In the genomic region with DNA sequence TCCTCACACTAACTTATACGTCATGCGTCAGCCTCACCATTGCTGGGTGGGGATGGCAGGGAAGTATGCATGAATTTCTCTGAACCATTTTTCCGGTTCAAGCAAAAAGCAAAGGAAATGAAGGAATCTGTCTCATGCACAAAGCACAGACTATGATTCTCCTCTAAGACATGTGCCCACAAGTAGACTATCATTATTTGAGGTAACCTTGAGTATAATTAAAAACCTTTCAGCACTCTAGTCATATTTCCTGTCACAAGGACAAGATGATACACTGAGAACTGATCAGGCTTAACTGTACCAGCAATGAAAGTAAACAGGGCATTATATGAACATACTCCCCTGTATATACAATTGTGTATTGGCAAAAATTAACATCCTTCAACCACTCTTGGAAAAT, we compare ENCODE assay signal across 17 cellular contexts. TPM values are rescaled to one million over a fixed set of nuclear protein-coding genes. Genes with fewer than 3 reads are reported as not detected.
DNase-seq lines count a peak whose midpoint lies in the region; ATAC-seq, FAIRE-seq and TF ChIP-seq lines count a peak whose summit lies in the region.
"Had no signal": no experiment of that assay in that cellular context is flagged by ENCODE, and none has a peak within 500 bp of the region (broad histone marks: within the 10 kb centered on the region; RNA-seq: fewer than 3 reads in every experiment).

No MANE protein-coding gene starts in this region.

- H3K27me3 Mint-ChIP-seq in neural crest cell (ENCODE audit: low read depth) = no peaks in the 10 kb centered on the region

- POLR2A ChIA-PET in HCT116 (lab: Charles Lee) = no interaction called here

- no peaks in the 10 kb centered on the region for H3K27me3 ChIP-seq in HCT116 (ENCODE audit: insufficient read depth, low read length)
- H3K27me3 ChIP-seq in RWPE2 (ENCODE audit: insufficient read depth, poor library complexity, severe bottlenecking) = no peaks in the 10 kb centered on the region
- no peaks in the 10 kb centered on the region for H3K27me3 ChIP-seq in esophagus (ENCODE audit: control insufficient read depth in 1 of 2, insufficient read depth in 2 of 2, low read length in 2 of 2)
- no peaks in the 10 kb centered on the region for H3K27me3 ChIP-seq in left lung
- H3K27me3 ChIP-seq: SJCRH30 had no signal

- DNase-seq in HCT116 (ENCODE audit: low read depth, low spot score) (no peak), RWPE2 (ENCODE audit: low spot score) (no peak), neural crest cell (ENCODE audit: low read depth, low spot score) (no peak), left lung (no peak), DMS 273 (lab: John Stamatoyannopoulos, UW; ENCODE audit: unreplicated experiment) (no peak), GM19239 (ENCODE audit: insufficient read length, low spot score) (no peak)
- DNase-seq: COR-L47; IMR-90; Karpas-422; MM.1S; NCI-H1092 treated with DMSO at 0.1 percent for 48 hours; NCI-H1694; NK-92 treated with Interleukin-12 subunit alpha and Interleukin-12 subunit beta, amount 100 ng/mL, for 24 hours; SJCRH30 had no signal

- RAD21 ChIA-PET in HCT116 (lab: Charles Lee; ENCODE audit: low non-redundant PET in 1 of 2, low total read pairs in 2 of 2, uncharacterized antibody in 2 of 2, unreplicated experiment in 2 of 2) = no interaction called here

- no peak for TF ChIP-seq RAD21 in HCT116 (IDR thresholded peaks at IDR 0.05; ENCODE audit: low read depth)

- peaks cover 28% of the 10 kb centered on the region for H3K4me1 Mint-ChIP-seq in neural crest cell

- no peaks in the 10 kb centered on the region for H3K79me2 ChIP-seq in HCT116 (ENCODE audit: insufficient read depth, low read length)

- FAIRE-seq in GM19239 (lab: Jason Lieb, UNC) = no peak
- FAIRE-seq: GM18507, H54 had no signal

- H3K4me3 Mint-ChIP-seq in neural crest cell = no peak overlapping the region

- H3K9me3 ChIP-seq in HCT116 (ENCODE audit: control insufficient read depth in 1 of 2, insufficient read depth in 1 of 2, low read depth in 1 of 2, low read length in 2 of 2) (no peaks in the 10 kb centered on the region), RWPE2 (ENCODE audit: severe bottlenecking) (no peaks in the 10 kb centered on the region), esophagus (ENCODE audit: control insufficient read depth in 2 of 2, insufficient read depth in 1 of 2, low read depth in 1 of 2, low read length in 1 of 2) (no peaks in the 10 kb centered on the region), left lung (no peaks in the 10 kb centered on the region)
- H3K9me3 ChIP-seq: SJCRH30 had no signal

- no peak for ATAC-seq in HCT116
- peak; percentile 55 for ATAC-seq in RWPE2 (ENCODE audit: low read depth)
- no peak for ATAC-seq in left lung

- no peak overlapping the region for H3K9ac ChIP-seq in HCT116 (ENCODE audit: low read length)

- H3K4me1 ChIP-seq in HCT116 (ENCODE audit: control insufficient read depth in 1 of 2, insufficient read depth in 2 of 2, low read length in 2 of 2) = peaks cover 31 to 48% of the 10 kb centered on the region in 2 experiments
- peaks cover 65% of the 10 kb centered on the region for H3K4me1 ChIP-seq in RWPE2 (ENCODE audit: insufficient read depth, poor library complexity, severe bottlenecking)
- peaks cover 2 to 4% of the 10 kb centered on the region in 2 donors for H3K4me1 ChIP-seq in esophagus (ENCODE audit: control insufficient read depth in 2 of 2, insufficient read depth in 2 of 2, low read length in 1 of 2)
- H3K4me1 ChIP-seq in left lung = no peaks in the 10 kb centered on the region

- no peak overlapping the region for H3K4me3 ChIP-seq in HCT116 (replicated peaks in 1 of 2; ENCODE audit: low read depth in 1 of 2, low read length in 2 of 2)
- no peak overlapping the region for H3K4me3 ChIP-seq in RWPE2 (ENCODE audit: severe bottlenecking)
- no peak overlapping the region for H3K4me3 ChIP-seq in esophagus (ENCODE audit: low read depth in 1 of 2, low read length in 2 of 2)
- H3K4me3 ChIP-seq in left lung = no peak overlapping the region
- H3K4me3 ChIP-seq: SJCRH30 had no signal

- H3K36me3 ChIP-seq in HCT116 (ENCODE audit: control insufficient read depth in 1 of 2, insufficient read depth in 2 of 2, low read length in 2 of 2) (no peaks in the 10 kb centered on the region), RWPE2 (ENCODE audit: low read depth) (no peaks in the 10 kb centered on the region), esophagus (ENCODE audit: control insufficient read depth in 2 of 2, insufficient read depth in 2 of 2, low read length in 1 of 2) (no peaks in the 10 kb centered on the region), left lung (no peaks in the 10 kb centered on the region)
- H3K36me3 ChIP-seq: SJCRH30 had no signal

- TF ChIP-seq CTCF in HCT116 (IDR thresholded peaks at IDR 0.05 in 2 of 3, conservative IDR thresholded peaks at IDR 0.05 in 1 of 3; ENCODE audit: borderline replicate concordance in 1 of 3, insufficient read depth in 1 of 3, low read depth in 2 of 3, low read length in 2 of 3) (no peak), RWPE2 (IDR thresholded peaks at IDR 0.05; ENCODE audit: poor library complexity, severe bottlenecking) (no peak), neural crest cell (conservative IDR thresholded peaks at IDR 0.05) (no peak), left lung (IDR thresholded peaks at IDR 0.05) (no peak)

- H3K27ac Mint-ChIP-seq in neural crest cell (ENCODE audit: unreplicated experiment) = peak overlapping the region; percentile 53

- no peak for TF ChIP-seq POLR2A in HCT116 (IDR thresholded peaks at IDR 0.05; ENCODE audit: borderline replicate concordance, extremely low read depth, insufficient read depth, insufficient read length)

- peak overlapping the region; percentile 74 for H2AFZ ChIP-seq in HCT116 (ENCODE audit: low read depth, low read length, poor library complexity, severe bottlenecking)

- H3K4me2 ChIP-seq in HCT116 (ENCODE audit: low read length) = no peak overlapping the region

- H3K27ac ChIP-seq in HCT116 (ENCODE audit: low read depth, low read length) (no peak overlapping the region), RWPE2 (ENCODE audit: poor library complexity, severe bottlenecking) (peak overlapping the region; percentile 97), esophagus (ENCODE audit: low read depth in 2 of 2, low read length in 1 of 2) (peak overlapping the region; percentile 21 to 71), left lung (no peak overlapping the region)
- H3K27ac ChIP-seq: SJCRH30 had no signal

- 84 to 88% methylated on average over 3 of the region's 3 CpGs for WGBS in esophagus, 2 donors

- H4K20me1 ChIP-seq in HCT116 (ENCODE audit: insufficient read depth) = no peaks in the 10 kb centered on the region

- CTCF ChIA-PET in HCT116 (lab: Charles Lee) = no interaction called here

- H3K9me3 Mint-ChIP-seq in neural crest cell = no peaks in the 10 kb centered on the region

- no peaks in the 10 kb centered on the region for H3K36me3 Mint-ChIP-seq in neural crest cell (ENCODE audit: low read depth)

- no TSS peak for BruUV-seq in HCT116 (replicated peaks; lab: Mats Ljungman, UMichigan)

- intact Hi-C loops in HCT116 (cut with micrococcal nuclease) = no loop called here
- intact Hi-C loops in left lung (cut with DNase I) = no loop called here

- H3K9me2 ChIP-seq in HCT116 (ENCODE audit: insufficient read depth) = no peaks in the 10 kb centered on the region

TF ChIP-seq in HCT116, 20 proteins besides CTCF, POLR2A, EP300 and RAD21:
- TF ChIP-seq SRF (IDR thresholded peaks at IDR 0.05; ENCODE audit: low read depth) (no peak), CEBPB (IDR thresholded peaks at IDR 0.05; ENCODE audit: low read depth) (no peak), EGR1 (IDR thresholded peaks at IDR 0.05; ENCODE audit: low read depth) (no peak), JUND (IDR thresholded peaks at IDR 0.05) (no peak), ZFX (IDR thresholded peaks at IDR 0.05) (no peak), ELF1 (IDR thresholded peaks at IDR 0.05; ENCODE audit: borderline replicate concordance, low read depth) (no peak), ZNF274 (IDR thresholded peaks at IDR 0.05; ENCODE audit: low read depth, low read length) (no peak), YY1 (IDR thresholded peaks at IDR 0.05; ENCODE audit: extremely low read depth, insufficient replicate concordance, low read depth, low read length) (no peak), SP1 (IDR thresholded peaks at IDR 0.05; ENCODE audit: low read depth) (no peak)
- TF ChIP-seq, protein P1, sequence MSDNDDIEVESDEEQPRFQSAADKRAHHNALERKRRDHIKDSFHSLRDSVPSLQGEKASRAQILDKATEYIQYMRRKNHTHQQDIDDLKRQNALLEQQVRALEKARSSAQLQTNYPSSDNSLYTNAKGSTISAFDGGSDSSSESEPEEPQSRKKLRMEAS (IDR thresholded peaks at IDR 0.05) = no peak
- TF ChIP-seq, protein P2, sequence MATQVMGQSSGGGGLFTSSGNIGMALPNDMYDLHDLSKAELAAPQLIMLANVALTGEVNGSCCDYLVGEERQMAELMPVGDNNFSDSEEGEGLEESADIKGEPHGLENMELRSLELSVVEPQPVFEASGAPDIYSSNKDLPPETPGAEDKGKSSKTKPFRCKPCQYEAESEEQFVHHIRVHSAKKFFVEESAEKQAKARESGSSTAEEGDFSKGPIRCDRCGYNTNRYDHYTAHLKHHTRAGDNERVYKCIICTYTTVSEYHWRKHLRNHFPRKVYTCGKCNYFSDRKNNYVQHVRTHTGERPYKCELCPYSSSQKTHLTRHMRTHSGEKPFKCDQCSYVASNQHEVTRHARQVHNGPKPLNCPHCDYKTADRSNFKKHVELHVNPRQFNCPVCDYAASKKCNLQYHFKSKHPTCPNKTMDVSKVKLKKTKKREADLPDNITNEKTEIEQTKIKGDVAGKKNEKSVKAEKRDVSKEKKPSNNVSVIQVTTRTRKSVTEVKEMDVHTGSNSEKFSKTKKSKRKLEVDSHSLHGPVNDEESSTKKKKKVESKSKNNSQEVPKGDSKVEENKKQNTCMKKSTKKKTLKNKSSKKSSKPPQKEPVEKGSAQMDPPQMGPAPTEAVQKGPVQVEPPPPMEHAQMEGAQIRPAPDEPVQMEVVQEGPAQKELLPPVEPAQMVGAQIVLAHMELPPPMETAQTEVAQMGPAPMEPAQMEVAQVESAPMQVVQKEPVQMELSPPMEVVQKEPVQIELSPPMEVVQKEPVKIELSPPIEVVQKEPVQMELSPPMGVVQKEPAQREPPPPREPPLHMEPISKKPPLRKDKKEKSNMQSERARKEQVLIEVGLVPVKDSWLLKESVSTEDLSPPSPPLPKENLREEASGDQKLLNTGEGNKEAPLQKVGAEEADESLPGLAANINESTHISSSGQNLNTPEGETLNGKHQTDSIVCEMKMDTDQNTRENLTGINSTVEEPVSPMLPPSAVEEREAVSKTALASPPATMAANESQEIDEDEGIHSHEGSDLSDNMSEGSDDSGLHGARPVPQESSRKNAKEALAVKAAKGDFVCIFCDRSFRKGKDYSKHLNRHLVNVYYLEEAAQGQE (IDR thresholded peaks at IDR 0.05; ENCODE audit: low read depth) = no peak
- TF ChIP-seq, protein P3, sequence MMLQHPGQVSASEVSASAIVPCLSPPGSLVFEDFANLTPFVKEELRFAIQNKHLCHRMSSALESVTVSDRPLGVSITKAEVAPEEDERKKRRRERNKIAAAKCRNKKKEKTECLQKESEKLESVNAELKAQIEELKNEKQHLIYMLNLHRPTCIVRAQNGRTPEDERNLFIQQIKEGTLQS (IDR thresholded peaks at IDR 0.05) = no peak

RNA-seq across cellular contexts. Expression of a gene that starts 56.7 kb away (rescaled TPM):
- total RNA-seq in HCT116 (2021; ENCODE audit: unreplicated experiment) (20.0 TPM), neural crest cell (37.9 and 40.8 TPM in 2 replicates), left lung (10 to 100 TPM; 25.9 to 46.6 TPM)
- 10.4 and 11.7 TPM in 2 replicates for polyA plus RNA-seq in HCT116 (2012)
- polyA plus RNA-seq in esophagus = 10 to 100 TPM; 10.3 to 27.5 TPM

Comparison
In these comparisons a context has a peak if more than half of its experiments do, and no peak if none do; other contexts are left out.
1. H3K27ac ChIP-seq: peak in RWPE2 (single experiment) and esophagus (2 of 2); none in HCT116 (single experiment) and left lung (0 of 2).